Comparison of ENCODE assay signal across 12 cellular contexts in the genomic region with DNA sequence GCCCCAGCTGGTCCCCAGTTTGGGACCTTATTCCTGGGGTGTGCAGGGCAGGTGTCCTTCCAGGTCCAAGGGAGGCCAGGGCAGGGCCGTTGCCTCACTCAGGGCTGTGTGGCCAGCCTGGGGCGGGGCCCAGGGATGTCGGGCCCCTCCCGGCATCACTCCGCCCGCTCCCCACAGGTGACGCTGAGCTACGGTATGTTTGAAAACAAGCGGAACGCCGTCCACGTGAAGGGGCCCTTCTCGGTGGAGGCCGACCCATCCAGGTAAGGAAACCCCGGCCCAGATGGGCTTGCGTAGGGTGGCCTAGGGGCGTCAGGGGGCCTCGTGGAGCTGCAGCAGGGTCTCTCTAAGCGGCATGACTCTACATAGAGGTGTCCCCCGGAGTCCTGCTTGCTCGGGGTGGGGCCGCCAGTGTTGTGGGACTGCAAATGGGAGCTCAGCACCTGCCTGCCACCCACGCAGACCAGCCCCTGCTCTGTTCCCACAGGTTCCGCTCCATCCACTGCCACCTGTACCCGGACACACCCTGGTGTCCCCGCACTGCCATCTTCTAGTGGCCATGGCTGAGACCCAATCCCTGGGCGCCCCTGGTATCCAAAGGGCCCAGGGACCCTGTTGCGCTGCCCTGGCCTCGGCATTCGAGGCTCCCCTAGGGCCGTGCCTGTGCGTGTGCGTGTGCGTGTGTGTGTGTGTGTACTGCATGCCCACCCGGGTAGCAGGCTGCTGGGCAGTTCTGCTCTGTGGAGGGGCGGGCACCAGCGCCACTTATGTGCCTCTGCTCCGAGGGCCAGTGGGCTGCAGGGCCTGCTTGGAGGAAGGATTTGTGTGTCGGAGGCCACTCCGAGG. TPM values are rescaled to one million over a fixed set of nuclear protein-coding genes. Genes with fewer than 3 reads are reported as not detected.
DNase-seq lines count a peak whose midpoint lies in the region; TF ChIP-seq lines count a peak whose summit lies in the region.
"Had no signal": no experiment of that assay in that cellular context is flagged by ENCODE, and none has a peak within 500 bp of the region (broad histone marks: within the 10 kb centered on the region; RNA-seq: fewer than 3 reads in every experiment).

No MANE protein-coding gene starts in this region.

- POLR2A ChIA-PET in HEK293 (lab: Yijun Ruan, JAX), result interaction anchor here (0.5 kb wide), 1 partner anchor 104 kb away, joined by 3 read pairs; no protein-coding TSS in a partner anchor

- TF ChIP-seq CTCF in HEK293 (tag by site-specific recombination; IDR thresholded peaks at IDR 0.05) (no peak), neutrophil (IDR thresholded peaks at IDR 0.05) (no peak), ascending aorta (IDR thresholded peaks at IDR 0.05) (no peak)

- H3K36me3 ChIP-seq in BLaER1 treated with 17β-estradiol and CSF1 and Interleukin-3, amounts not matched to agents 10 nM and 100 nM, result peaks cover 20 to 49% (median 30%) of the 10 kb centered on the region in 11 experiments
- no peaks in the 10 kb centered on the region for H3K36me3 ChIP-seq in HEK293 (ENCODE audit: control insufficient read depth in 2 of 2, insufficient read depth in 1 of 2, low read length in 2 of 2)
- H3K36me3 ChIP-seq in neutrophil, result peaks cover 23% of the 10 kb centered on the region
- H3K36me3 ChIP-seq in ascending aorta, result no peaks in the 10 kb centered on the region

- peak overlapping the region in 7 of 11 experiments; percentile 15 to 84 (median 35); a peak in 7 of 22 replicates for H3K9ac ChIP-seq in BLaER1 treated with 17β-estradiol and CSF1 and Interleukin-3, amounts not matched to agents 10 nM and 100 nM

- intact Hi-C loops in head of caudate nucleus (cut with DNase I), result no loop called here
- intact Hi-C loops in ascending aorta (cut with DNase I), result no loop called here

- H3K9me3 ChIP-seq in BLaER1 treated with 17β-estradiol and CSF1 and Interleukin-3, amounts not matched to agents 10 nM and 100 nM (replicated peaks in 1 of 11), result no peaks in the 10 kb centered on the region
- no peaks in the 10 kb centered on the region for H3K9me3 ChIP-seq in HEK293 (ENCODE audit: control insufficient read depth, insufficient read depth, low read depth, low read length)
- no peaks in the 10 kb centered on the region for H3K9me3 ChIP-seq in neutrophil
- no peaks in the 10 kb centered on the region for H3K9me3 ChIP-seq in ascending aorta

- H3K27ac ChIP-seq in BLaER1 treated with 17β-estradiol and CSF1 and Interleukin-3, amounts not matched to agents 10 nM and 100 nM, result peak overlapping the region in 2 of 11 experiments; percentile 29 to 40; a peak in 3 of 22 replicates
- no peak overlapping the region for H3K27ac ChIP-seq in HEK293 (ENCODE audit: extremely low read depth, low read depth, low read length)
- peak overlapping the region; percentile 26 for H3K27ac ChIP-seq in caudate nucleus (ENCODE audit: low read depth, low read length)
- H3K27ac ChIP-seq in neutrophil, result peak overlapping the region; percentile 98
- H3K27ac ChIP-seq in ascending aorta, result no peak overlapping the region

- CTCF ChIA-PET in HEK293 (lab: Yijun Ruan, JAX), result interaction anchor here (0.6 kb wide), 1 partner anchor 23 kb away, joined by 6 read pairs; no protein-coding TSS in a partner anchor

- H3K27me3 ChIP-seq in BLaER1 treated with 17β-estradiol and CSF1 and Interleukin-3, amounts not matched to agents 10 nM and 100 nM, result no peaks in the 10 kb centered on the region
- H3K27me3 ChIP-seq in neutrophil, result peaks cover 23% of the 10 kb centered on the region
- peaks cover 22% of the 10 kb centered on the region for H3K27me3 ChIP-seq in ascending aorta

- peaks cover 91 to 99% (median 96%) of the 10 kb centered on the region in 10 experiments for H3K4me1 ChIP-seq in BLaER1 treated with 17β-estradiol and CSF1 and Interleukin-3, amounts not matched to agents 10 nM and 100 nM
- H3K4me1 ChIP-seq in HEK293 (ENCODE audit: control insufficient read depth, insufficient read depth, low read length) (peaks cover 7% of the 10 kb centered on the region), neutrophil (ENCODE audit: control insufficient read depth in 1 of 2, insufficient read depth in 1 of 2, low read depth in 1 of 2, low read length in 1 of 2) (peaks cover 94 to 95% of the 10 kb centered on the region in 2 experiments), ascending aorta (peaks cover 0 to 21% of the 10 kb centered on the region in 2 donors)

- peak overlapping the region; percentile 85 to 100 (median 97); a peak in 21 of 22 replicates for H3K4me2 ChIP-seq in BLaER1 treated with 17β-estradiol and CSF1 and Interleukin-3, amounts not matched to agents 10 nM and 100 nM

- DNase-seq in caudate nucleus (lab: John Stamatoyannopoulos, UW) (no peak), NCI-H345 (lab: John Stamatoyannopoulos, UW) (no peak), head of caudate nucleus (no peak), ascending aorta (ENCODE audit: low spot score in 2 of 2) (no peak)
- DNase-seq: activated T-cell treated with anti-CD3 and anti-CD28 coated beads, Interleukin-2, amount 50 U/mL, for 24 hours; Karpas-422; stimulated activated CD4-positive, alpha-beta T cell treated with anti-CD3 and anti-CD28 coated beads, Interleukin-12 subunit alpha, Interleukin-12 subunit beta, amount 100 ng/mL, for 4 hours had no signal

- H3K4me3 ChIP-seq in BLaER1 treated with 17β-estradiol and CSF1 and Interleukin-3, amounts not matched to agents 10 nM and 100 nM, result no peak overlapping the region; a peak in 2 of 20 replicates
- no peak overlapping the region for H3K4me3 ChIP-seq in HEK293 (ENCODE audit: low read depth, low read length)
- H3K4me3 ChIP-seq in neutrophil (ENCODE audit: low read depth in 1 of 2, low read length in 1 of 2), result peak overlapping the region; percentile 33 to 51
- H3K4me3 ChIP-seq in ascending aorta, result no peak overlapping the region

- peaks cover 0 to 85% (median 67%) of the 10 kb centered on the region in 11 experiments; a peak in 19 of 22 replicates for H4K20me1 ChIP-seq in BLaER1 treated with 17β-estradiol and CSF1 and Interleukin-3, amounts not matched to agents 10 nM and 100 nM

TF ChIP-seq in HEK293, 187 proteins besides CTCF, POLR2A, EP300 and RAD21:
- TF ChIP-seq EGR2 (tag by site-specific recombination; IDR thresholded peaks at IDR 0.05; ENCODE audit: low read depth), result 0 out of 2 replicates have a peak, but pooled peaks have one; percentile 5
- no peak for TF ChIP-seq SETDB1 (IDR thresholded peaks at IDR 0.05; ENCODE audit: insufficient read length, low read length)
- TF ChIP-seq PRDM10 (tag by site-specific recombination; IDR thresholded peaks at IDR 0.05), result no peak
- peak; percentile 98 for TF ChIP-seq ZNF157 (tag by site-specific recombination; IDR thresholded peaks at IDR 0.05)
- TF ChIP-seq ZNF530 (tag by site-specific recombination; IDR thresholded peaks at IDR 0.05; ENCODE audit: low read depth), result no peak
- peak; percentile 60 for TF ChIP-seq KLF1 (tag by site-specific recombination; IDR thresholded peaks at IDR 0.05)
- TF ChIP-seq GLI4 (tag by site-specific recombination; IDR thresholded peaks at IDR 0.05), result peak; percentile 100

RNA-seq across cellular contexts. Expression of gene LFNG, which starts 7.3 kb away (rescaled TPM):
- total RNA-seq in ascending aorta, result 102 TPM

RNA-seq across cellular contexts. Expression of gene BRAT1, which starts 28.4 kb away (rescaled TPM):
- total RNA-seq in ascending aorta, result 84.0 TPM

RNA-seq across cellular contexts. Expression of gene IQCE, which starts 31.9 kb away (rescaled TPM):
- 11.4 TPM for total RNA-seq in ascending aorta

RNA-seq across cellular contexts. Expression of gene GRIFIN, which starts 50.7 kb away (rescaled TPM):
- total RNA-seq in ascending aorta, result not detected
- total RNA-seq: bronchial epithelial cell, esophagus mucosa had no signal

Comparison
In these comparisons a context has a peak if more than half of its experiments do, and no peak if none do; other contexts are left out.
1. H3K27ac ChIP-seq: peak in caudate nucleus (single experiment) and neutrophil (single experiment); none in HEK293 (single experiment) and ascending aorta (0 of 2).
2. H3K4me3 ChIP-seq: peak in neutrophil (2 of 2); none in BLaER1 treated with 17β-estradiol and CSF1 and Interleukin-3, amounts not matched to agents 10 nM and 100 nM (0 of 10), HEK293 (single experiment) and ascending aorta (0 of 2).